2 cellular contexts compared by ENCODE assay signal in genomic region chr15:75213768-75214221, GRCh38.
TF ChIP-seq lines count a peak whose summit lies in the region.

No MANE protein-coding gene starts in this region.

TF ChIP-seq in HCT116, 20 proteins besides CTCF, POLR2A, EP300 and RAD21:
- TF ChIP-seq POLR2AphosphoS5 (IDR thresholded peaks at IDR 0.05; ENCODE audit: low read depth, low read length) (0 out of 2 replicates have a peak, but pooled peaks have one; percentile 38), MAX (IDR thresholded peaks at IDR 0.05) (no peak), SP1 (IDR thresholded peaks at IDR 0.05; ENCODE audit: low read depth) (no peak), ELF1 (IDR thresholded peaks at IDR 0.05; ENCODE audit: borderline replicate concordance, low read depth) (no peak), SRF (IDR thresholded peaks at IDR 0.05; ENCODE audit: low read depth) (no peak), CBX3 (IDR thresholded peaks at IDR 0.05; ENCODE audit: low read depth) (no peak)

TF ChIP-seq in K562, 482 proteins besides CTCF, POLR2A, EP300 and RAD21:
- TF ChIP-seq RBFOX2 (IDR thresholded peaks at IDR 0.05; ENCODE audit: low read depth, low read length) (peak; percentile 36; the same call in 1 of the 2 replicates), TAF15 (IDR thresholded peaks at IDR 0.05; ENCODE audit: low read depth, low read length) (0 out of 2 replicates have a peak, but pooled peaks have one; percentile 41), ZNF436 (CRISPR knock-in tag; IDR thresholded peaks at IDR 0.05) (no peak)
